In genomic region chr18:24013061-24013460, GRCh38 we compare ENCODE assay signal across 16 cellular contexts. TPM values are rescaled to one million over a fixed set of nuclear protein-coding genes. Genes with fewer than 3 reads are reported as not detected.
A peak's percentile ranks its signal among the peaks of the same experiment; 100 is the strongest.
DNase-seq lines count a peak whose midpoint lies in the region; ATAC-seq and TF ChIP-seq lines count a peak whose summit lies in the region.
"Had no signal": no experiment of that assay in that cellular context is flagged by ENCODE, and none has a peak within 500 bp of the region (broad histone marks: within the 10 kb centered on the region; RNA-seq: fewer than 3 reads in every experiment).

No MANE protein-coding gene starts in this region.

- POLR2A ChIA-PET in PC-3 (lab: Charles Lee; ENCODE audit: unreplicated experiment) = no interaction called here

- no peak overlapping the region for H3K9ac ChIP-seq in GM23248
- H3K9ac ChIP-seq in PC-3 (ENCODE audit: low read length) = no peak overlapping the region

- H3K4me2 ChIP-seq in GM23248 (ENCODE audit: unreplicated experiment) = no peak overlapping the region
- no peak overlapping the region for H3K4me2 ChIP-seq in PC-3 (ENCODE audit: low read length)

- peaks cover 18% of the 10 kb centered on the region for H3K4me1 ChIP-seq in GM23248 (ENCODE audit: insufficient read depth)
- H3K4me1 ChIP-seq in PC-3 (ENCODE audit: insufficient read depth, low read length) = peaks cover 14% of the 10 kb centered on the region
- H3K4me1 ChIP-seq: Caco-2 had no signal

- H2AFZ ChIP-seq in GM23248 = no peak overlapping the region
- no peak overlapping the region for H2AFZ ChIP-seq in PC-3 (ENCODE audit: low read length)

- 16 to 19% methylated on average over 2 of the region's 2 CpGs for WGBS in GM23248 (ENCODE audit: low coverage in 1 of 2, low lambda C conversion rate in 2 of 2, missing lambda C conversion rate in 2 of 2), 2 experiments

- H3F3A ChIP-seq in GM23248 (ENCODE audit: insufficient read depth) (peaks cover 23% of the 10 kb centered on the region), PC-3 (ENCODE audit: low read length, unreplicated experiment) (no peaks in the 10 kb centered on the region)

- H3K4me1 Mint-ChIP-seq in activated CD4-positive, alpha-beta T cell treated with anti-CD3 and anti-CD28 coated beads, Interleukin-2, amount 10 ng/mL, durations not matched to agents 24 days and 14 days = peaks cover 75% of the 10 kb centered on the region
- H3K4me1 Mint-ChIP-seq in activated naive CD8-positive, alpha-beta T cell (ENCODE audit: low read depth) = peaks cover 83% of the 10 kb centered on the region
- peaks cover 73 to 74% of the 10 kb centered on the region in 2 donors for H3K4me1 Mint-ChIP-seq in natural killer cell treated with Interleukin-12 subunit alpha and Interleukin-12 subunit beta and Interleukin-15 and Interleukin-18, amount 100 ng/mL, for 72 hours (ENCODE audit: low read depth in 2 of 2)

- no peak overlapping the region for H3K4me3 ChIP-seq in GM23248
- no peak overlapping the region for H3K4me3 ChIP-seq in PC-3 (ENCODE audit: low read length)

- H3K36me3 ChIP-seq in GM23248 (ENCODE audit: low read depth) (no peaks in the 10 kb centered on the region), PC-3 (ENCODE audit: low read depth, low read length) (no peaks in the 10 kb centered on the region)
- H3K36me3 ChIP-seq: Peyer's patch, spleen had no signal

- no peak for DNase-seq in activated CD4-positive, alpha-beta T cell treated with anti-CD3 and anti-CD28 coated beads, Interleukin-2, amount 10 ng/mL, durations not matched to agents 24 days and 14 days
- DNase-seq in activated CD4-positive, alpha-beta T cell treated with anti-CD3 and anti-CD28 coated beads for 48 hours = no peak
- DNase-seq in GM23248 = peak; percentile 34
- DNase-seq in natural killer cell treated with Interleukin-12 subunit alpha and Interleukin-12 subunit beta and Interleukin-15 and Interleukin-18, amount 100 ng/mL, for 72 hours (ENCODE audit: low spot score) = no peak
- DNase-seq in PC-3 = no peak
- DNase-seq: ACHN; activated effector memory CD4-positive, alpha-beta T cell treated with anti-CD3 and anti-CD28 coated beads, Interleukin-2, amount 50 U/mL, for 16 hours; Caco-2; left cardiac atrium; NCI-H2029 treated with DMSO at 0.1 percent for 48 hours; Peyer's patch; spleen; stimulated activated naive CD4-positive, alpha-beta T cell treated with Interleukin-2 at 50 U/mL for 16 hours had no signal

- H3K27ac Mint-ChIP-seq in activated CD4-positive, alpha-beta T cell treated with anti-CD3 and anti-CD28 coated beads, Interleukin-2, amount 10 ng/mL, durations not matched to agents 24 days and 14 days = peak overlapping the region; percentile 87
- peak overlapping the region; percentile 75 for H3K27ac Mint-ChIP-seq in activated naive CD8-positive, alpha-beta T cell
- H3K27ac Mint-ChIP-seq in natural killer cell treated with Interleukin-12 subunit alpha and Interleukin-12 subunit beta and Interleukin-15 and Interleukin-18, amount 100 ng/mL, for 72 hours = peak overlapping the region; percentile 80 to 83

- CTCF ChIA-PET in PC-3 (lab: Charles Lee) = no interaction called here

- H3K9me3 ChIP-seq in GM23248 (ENCODE audit: low read depth) (no peaks in the 10 kb centered on the region), PC-3 (ENCODE audit: low read length) (no peaks in the 10 kb centered on the region)
- H3K9me3 ChIP-seq: Caco-2, Peyer's patch, spleen had no signal

- H3K27ac ChIP-seq in GM23248 (no peak overlapping the region), PC-3 (ENCODE audit: low read length) (no peak overlapping the region)

- BruUV-seq in PC-3 (replicated peaks; lab: Mats Ljungman, UMichigan) = no TSS peak

- H3K9me3 Mint-ChIP-seq in activated CD4-positive, alpha-beta T cell treated with anti-CD3 and anti-CD28 coated beads, Interleukin-2, amount 10 ng/mL, durations not matched to agents 24 days and 14 days = no peaks in the 10 kb centered on the region
- H3K9me3 Mint-ChIP-seq in activated naive CD8-positive, alpha-beta T cell (ENCODE audit: low read depth) = no peaks in the 10 kb centered on the region
- H3K9me3 Mint-ChIP-seq in natural killer cell treated with Interleukin-12 subunit alpha and Interleukin-12 subunit beta and Interleukin-15 and Interleukin-18, amount 100 ng/mL, for 72 hours = no peaks in the 10 kb centered on the region

- ATAC-seq in natural killer cell treated with Interleukin-12 subunit alpha and Interleukin-12 subunit beta and Interleukin-15 and Interleukin-18, amount 100 ng/mL, for 72 hours = no peak
- ATAC-seq in HG03342 (IDR thresholded peaks at IDR 0.05; ENCODE audit: unreplicated experiment) (no peak), PC-3 (no peak), GM18867 (IDR thresholded peaks at IDR 0.05; ENCODE audit: unreplicated experiment) (no peak)

- H3K79me2 ChIP-seq in GM23248 (ENCODE audit: insufficient read depth) (peaks cover 24% of the 10 kb centered on the region), PC-3 (ENCODE audit: low read length) (peaks cover 31% of the 10 kb centered on the region)

- intact Hi-C loops in activated CD4-positive, alpha-beta T cell treated with anti-CD3 and anti-CD28 coated beads, Interleukin-2, amount 10 ng/mL, durations not matched to agents 24 days and 14 days (cut with micrococcal nuclease) = loop anchor here (5.0 to 10.0 kb wide), 3 partner anchors 186 to 558 kb away; partner anchors contain the start of gene RIOK3
- intact Hi-C loops in PC-3 (cut with micrococcal nuclease) = no loop called here

- H3K36me3 Mint-ChIP-seq in activated CD4-positive, alpha-beta T cell treated with anti-CD3 and anti-CD28 coated beads, Interleukin-2, amount 10 ng/mL, durations not matched to agents 24 days and 14 days (ENCODE audit: low read depth) = peaks cover 14% of the 10 kb centered on the region
- H3K36me3 Mint-ChIP-seq in activated naive CD8-positive, alpha-beta T cell = no peaks in the 10 kb centered on the region
- H3K36me3 Mint-ChIP-seq in natural killer cell treated with Interleukin-12 subunit alpha and Interleukin-12 subunit beta and Interleukin-15 and Interleukin-18, amount 100 ng/mL, for 72 hours = peaks cover 4% of the 10 kb centered on the region

- no peaks in the 10 kb centered on the region for H3K27me3 Mint-ChIP-seq in activated CD4-positive, alpha-beta T cell treated with anti-CD3 and anti-CD28 coated beads, Interleukin-2, amount 10 ng/mL, durations not matched to agents 24 days and 14 days
- H3K27me3 Mint-ChIP-seq in activated naive CD8-positive, alpha-beta T cell = no peaks in the 10 kb centered on the region
- peaks cover 0 to 9% of the 10 kb centered on the region in 2 donors for H3K27me3 Mint-ChIP-seq in natural killer cell treated with Interleukin-12 subunit alpha and Interleukin-12 subunit beta and Interleukin-15 and Interleukin-18, amount 100 ng/mL, for 72 hours

- no peak for TF ChIP-seq CTCF in PC-3 (conservative IDR thresholded peaks at IDR 0.05; ENCODE audit: low read depth, low read length)

- H4K20me1 ChIP-seq in GM23248 (ENCODE audit: insufficient read depth) (peaks cover 4% of the 10 kb centered on the region; the same call in 1 of the 2 replicates), PC-3 (ENCODE audit: low read length) (0 out of 2 replicates have a peak, but pooled peaks cover 3% of the 10 kb centered on the region)

- H3K4me3 Mint-ChIP-seq in activated CD4-positive, alpha-beta T cell treated with anti-CD3 and anti-CD28 coated beads, Interleukin-2, amount 10 ng/mL, durations not matched to agents 24 days and 14 days = peak overlapping the region; percentile 69
- H3K4me3 Mint-ChIP-seq in activated naive CD8-positive, alpha-beta T cell = peak overlapping the region; percentile 73
- peak overlapping the region; percentile 89 for H3K4me3 Mint-ChIP-seq in natural killer cell treated with Interleukin-12 subunit alpha and Interleukin-12 subunit beta and Interleukin-15 and Interleukin-18, amount 100 ng/mL, for 72 hours

- H3K27me3 ChIP-seq in GM23248 (replicated peaks; ENCODE audit: insufficient read depth) = no peaks in the 10 kb centered on the region
- no peaks in the 10 kb centered on the region for H3K27me3 ChIP-seq in PC-3 (ENCODE audit: low read length)
- H3K27me3 ChIP-seq: Peyer's patch, spleen had no signal

- in situ Hi-C loops in GM23248 (cut with MboI) = no loop called here

- no peaks in the 10 kb centered on the region for H3K9me2 ChIP-seq in GM23248 (ENCODE audit: insufficient read depth)
- no peaks in the 10 kb centered on the region for H3K9me2 ChIP-seq in PC-3 (replicated peaks; ENCODE audit: low read length)

RNA-seq across cellular contexts. Expression of gene TTC39C, which starts 1.5 kb away (rescaled TPM):
- 28.8 and 29.2 TPM in 2 replicates for total RNA-seq in activated CD4-positive, alpha-beta T cell treated with anti-CD3 and anti-CD28 coated beads, Interleukin-2, amount 10 ng/mL, durations not matched to agents 24 days and 14 days
- 24.3 and 24.4 TPM in 2 replicates for total RNA-seq in GM23248 (2014; rRNA removed; shearing (Covaris generic))
- 15.7 and 17.3 TPM in 2 replicates for polyA plus RNA-seq in GM23248 (2016; fragmentation: Nextera tagmentation; extraction: Ambion mirVana)
- 10 to 100 TPM; 54.8 to 69.7 TPM for total RNA-seq in natural killer cell treated with Interleukin-12 subunit alpha and Interleukin-12 subunit beta and Interleukin-15 and Interleukin-18, amount 100 ng/mL, for 72 hours
- 24.7 and 26.3 TPM in 2 replicates for total RNA-seq in PC-3 (2014; rRNA removed)
